In genomic region chr19:9431475-9431874, GRCh38 we compare ENCODE assay signal across 8 cellular contexts. TPM values are rescaled to one million over a fixed set of nuclear protein-coding genes. Genes with fewer than 3 reads are reported as not detected.
A peak's percentile ranks its signal among the peaks of the same experiment; 100 is the strongest.
DNase-seq lines count a peak whose midpoint lies in the region; ATAC-seq, FAIRE-seq and TF ChIP-seq lines count a peak whose summit lies in the region.

No MANE protein-coding gene starts in this region.

- H3K9ac ChIP-seq in MM.1S (ENCODE audit: low read length) (no peak overlapping the region), keratinocyte (ENCODE audit: control insufficient read depth, extremely low read depth, insufficient read depth, low read length) (no peak overlapping the region)

- no peak overlapping the region for H2AFZ ChIP-seq in MM.1S (ENCODE audit: low read length)
- no peak overlapping the region for H2AFZ ChIP-seq in keratinocyte (ENCODE audit: control insufficient read depth, low read length)

- peak; percentile 25 for TF ChIP-seq CTCF in MM.1S (IDR thresholded peaks at IDR 0.05; ENCODE audit: low read length)
- TF ChIP-seq CTCF in keratinocyte (optimal IDR thresholded peaks at IDR 0.05 in 1 of 3, IDR thresholded peaks at IDR 0.05 in 1 of 3, conservative IDR thresholded peaks at IDR 0.05 in 1 of 3; ENCODE audit: extremely low read depth in 1 of 3, insufficient read depth in 2 of 3, low read length in 3 of 3), result peak; percentile 70 to 80 (median 75)

- no peaks in the 10 kb centered on the region for H3K9me2 ChIP-seq in MM.1S (replicated peaks; ENCODE audit: insufficient read depth, low read length)

- peak; percentile 33 for DNase-seq in EL
- no peak for DNase-seq in MM.1S
- peak; percentile 20 for DNase-seq in activated T-cell treated with anti-CD3 and anti-CD28 coated beads, Interleukin-2, amount 50 U/mL, for 1 hour
- peak; percentile 5 for DNase-seq in keratinocyte (ENCODE audit: low read depth, low spot score)
- no peak for DNase-seq in SIG-M5 (lab: John Stamatoyannopoulos, UW)
- DNase-seq in DMS153 treated with DMSO at 0.1 percent for 48 hours (lab: John Stamatoyannopoulos, UW; ENCODE audit: unreplicated experiment), result no peak

- H3K4me1 ChIP-seq in MM.1S (ENCODE audit: low read length) (peaks cover 12% of the 10 kb centered on the region; the same call in 1 of the 2 replicates), keratinocyte (ENCODE audit: control insufficient read depth, extremely low read depth, insufficient read depth, low read length) (peaks cover 12% of the 10 kb centered on the region)

- H3K27me3 ChIP-seq in MM.1S (replicated peaks; ENCODE audit: insufficient read depth, low read length), result no peaks in the 10 kb centered on the region
- H3K27me3 ChIP-seq in keratinocyte (ENCODE audit: control insufficient read depth, extremely low read depth, insufficient read depth, low read length), result no peaks in the 10 kb centered on the region

- H3K9me1 ChIP-seq in keratinocyte (ENCODE audit: control insufficient read depth, extremely low read depth, insufficient read depth, low read length), result no peaks in the 10 kb centered on the region

- dilution Hi-C loops in keratinocyte (cut with MboI; ENCODE audit: extremely low pct_ligation_motif_present, low sequenced_read_pairs), result no loop called here

- ATAC-seq in HG03442 (IDR thresholded peaks at IDR 0.05; ENCODE audit: unreplicated experiment), result no peak
- ATAC-seq in HG03521 (IDR thresholded peaks at IDR 0.05; ENCODE audit: unreplicated experiment), result no peak

- H4K20me1 ChIP-seq in MM.1S (ENCODE audit: insufficient read depth, low read length), result no peaks in the 10 kb centered on the region
- no peaks in the 10 kb centered on the region for H4K20me1 ChIP-seq in keratinocyte (ENCODE audit: control insufficient read depth, extremely low read depth, insufficient read depth, low read length)

- no peak overlapping the region for H3K4me3 ChIP-seq in MM.1S (ENCODE audit: low read length)
- H3K4me3 ChIP-seq in keratinocyte (ENCODE audit: control insufficient read depth in 2 of 3, extremely low read depth in 1 of 3, insufficient read depth in 2 of 3, low read depth in 1 of 3, low read length in 3 of 3), result no peak overlapping the region

- H3K9me3 ChIP-seq in MM.1S (replicated peaks; ENCODE audit: insufficient read depth, low read length) (no peaks in the 10 kb centered on the region), keratinocyte (ENCODE audit: control insufficient read depth, low read depth, low read length) (no peaks in the 10 kb centered on the region)

- H3K4me2 ChIP-seq in MM.1S (ENCODE audit: low read depth, low read length), result no peak overlapping the region
- H3K4me2 ChIP-seq in keratinocyte (ENCODE audit: control insufficient read depth, extremely low read depth, insufficient read depth, low read depth, low read length), result no peak overlapping the region

- FAIRE-seq in keratinocyte (lab: Jason Lieb, UNC), result peak; percentile 39

- H3K36me3 ChIP-seq in MM.1S (replicated peaks; ENCODE audit: insufficient read depth, low read length) (peaks cover 10% of the 10 kb centered on the region), keratinocyte (ENCODE audit: control insufficient read depth in 2 of 2, extremely low read depth in 1 of 2, insufficient read depth in 2 of 2, low read length in 2 of 2) (peaks cover 2 to 6% of the 10 kb centered on the region in 2 experiments)

- peaks cover 6% of the 10 kb centered on the region; the same call in 1 of the 2 replicates for H3F3A ChIP-seq in MM.1S (ENCODE audit: insufficient read depth, low read length)

- peaks cover 16% of the 10 kb centered on the region for H3K79me2 ChIP-seq in MM.1S (ENCODE audit: low read length)
- H3K79me2 ChIP-seq in keratinocyte (ENCODE audit: control insufficient read depth, insufficient read depth, low read length), result peaks cover 18% of the 10 kb centered on the region

- H3K27ac ChIP-seq in MM.1S (ENCODE audit: low read length) (no peak overlapping the region), keratinocyte (ENCODE audit: control insufficient read depth, insufficient read depth, low read length) (no peak overlapping the region)

RNA-seq across cellular contexts. Expression of gene ZNF266, which starts 3.9 kb away (rescaled TPM):
- 5.2 to 7.7 TPM (median 7.2 TPM) in 3 replicates for polyA plus RNA-seq in keratinocyte
- polyA plus RNA-seq in keratinocyte (2011; ENCODE audit: low read depth), result 7.6 TPM
- 2.5 and 5.6 TPM in 2 replicates for polyA plus RNA-seq in keratinocyte (2011; cell fraction: cytosol; rRNA removed)
- polyA plus RNA-seq in keratinocyte (2011; cell fraction: nucleus; rRNA removed), result 18.7 and 19.0 TPM in 2 replicates
- polyA plus RNA-seq in keratinocyte (2012; ENCODE audit: low replicate concordance), result 5.7 and 10.4 TPM in 2 replicates
- polyA minus RNA-seq in keratinocyte, result 1.6 to 11.0 TPM (median 3.9 TPM) in 3 replicates
- 2.9 TPM for polyA minus RNA-seq in keratinocyte (2011; cell fraction: cytosol; rRNA and poly(A)+ RNA removed)
- polyA minus RNA-seq in keratinocyte (2011; cell fraction: nucleus; rRNA and poly(A)+ RNA removed), result 6.2 and 15.3 TPM in 2 replicates

Comparison
In these comparisons a context has a peak if more than half of its experiments do, and no peak if none do; other contexts are left out.
1. DNase-seq: peak in EL (single experiment), activated T-cell treated with anti-CD3 and anti-CD28 coated beads, Interleukin-2, amount 50 U/mL, for 1 hour (single experiment) and keratinocyte (single experiment); none in MM.1S (single experiment), SIG-M5 (single experiment) and DMS153 treated with DMSO at 0.1 percent for 48 hours (single experiment).